19 cellular contexts compared by ENCODE assay signal in the genomic region with DNA sequence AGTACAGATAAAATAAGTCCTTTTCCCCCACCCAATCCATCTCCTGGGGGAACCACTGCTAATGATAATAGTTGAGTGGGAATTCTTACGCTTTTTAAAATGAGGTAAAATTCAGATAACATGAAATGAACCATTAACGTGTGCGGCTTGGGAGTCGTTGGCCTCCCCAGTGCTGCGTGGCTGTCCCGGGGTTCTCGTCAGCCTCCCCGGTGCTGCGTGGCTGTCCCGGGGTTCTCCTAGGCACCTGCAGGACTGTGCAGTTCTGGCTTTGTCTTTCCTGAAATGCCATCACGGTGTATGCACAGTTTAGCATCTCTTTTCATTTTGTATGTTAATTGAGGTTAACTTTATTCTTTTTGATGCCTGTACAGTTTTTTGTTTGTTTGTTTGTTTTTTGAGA. TPM values are rescaled to one million over a fixed set of nuclear protein-coding genes. Genes with fewer than 3 reads are reported as not detected.
A peak's percentile ranks its signal among the peaks of the same experiment; 100 is the strongest.
DNase-seq lines count a peak whose midpoint lies in the region; ATAC-seq, FAIRE-seq and TF ChIP-seq lines count a peak whose summit lies in the region.
"Had no signal": no experiment of that assay in that cellular context is flagged by ENCODE, and none has a peak within 500 bp of the region (broad histone marks: within the 10 kb centered on the region; RNA-seq: fewer than 3 reads in every experiment).

No MANE protein-coding gene starts in this region.

- H3K4me3 Mint-ChIP-seq in activated naive CD8-positive, alpha-beta T cell treated with anti-CD3 and anti-CD28 coated beads for 36 hours = no peak overlapping the region
- H3K4me3 Mint-ChIP-seq in activated naive CD8-positive, alpha-beta T cell treated with anti-CD3 and anti-CD28 coated beads, Interleukin-2, amount 50 U/mL, for 24 hours = no peak overlapping the region
- no peak overlapping the region for H3K4me3 Mint-ChIP-seq in activated CD8-positive, alpha-beta T cell treated with anti-CD3 and anti-CD28 coated beads, Interleukin-2, amount 10 ng/mL, durations not matched to agents 7 days and 5 days
- no peak overlapping the region for H3K4me3 Mint-ChIP-seq in WTC11
- H3K4me3 Mint-ChIP-seq: CD4-positive, alpha-beta T cell; H9 had no signal

- H3K27me3 ChIP-seq in GM12878 (replicated peaks in 1 of 2; ENCODE audit: control insufficient read depth in 2 of 2, insufficient read depth in 2 of 2, low read length in 1 of 2) (no peaks in the 10 kb centered on the region), gastroesophageal sphincter (no peaks in the 10 kb centered on the region)

- H3K4me1 Mint-ChIP-seq in activated naive CD8-positive, alpha-beta T cell treated with anti-CD3 and anti-CD28 coated beads for 36 hours = no peaks in the 10 kb centered on the region
- no peaks in the 10 kb centered on the region for H3K4me1 Mint-ChIP-seq in activated naive CD8-positive, alpha-beta T cell treated with anti-CD3 and anti-CD28 coated beads, Interleukin-2, amount 50 U/mL, for 24 hours
- no peaks in the 10 kb centered on the region for H3K4me1 Mint-ChIP-seq in activated CD8-positive, alpha-beta T cell treated with anti-CD3 and anti-CD28 coated beads, Interleukin-2, amount 10 ng/mL, durations not matched to agents 7 days and 5 days (ENCODE audit: low read depth)
- H3K4me1 Mint-ChIP-seq in WTC11 = no peaks in the 10 kb centered on the region

- WGBS in GM12878 (ENCODE audit: insufficient coverage, insufficient replicate concordance, low lambda C conversion rate, missing lambda C conversion rate) = 99% methylated on average over 11 of the region's 11 CpGs
- WGBS in gastroesophageal sphincter (ENCODE audit: low coverage in 1 of 2), 2 donors = 86 to 89% methylated on average over 10 to 11 of the region's 11 CpGs

- peaks cover 17% of the 10 kb centered on the region for H3K36me3 Mint-ChIP-seq in activated naive CD8-positive, alpha-beta T cell treated with anti-CD3 and anti-CD28 coated beads for 36 hours
- H3K36me3 Mint-ChIP-seq in activated naive CD8-positive, alpha-beta T cell treated with anti-CD3 and anti-CD28 coated beads, Interleukin-2, amount 50 U/mL, for 24 hours (ENCODE audit: low read depth) = peaks cover 42% of the 10 kb centered on the region
- peaks cover 35% of the 10 kb centered on the region for H3K36me3 Mint-ChIP-seq in activated CD8-positive, alpha-beta T cell treated with anti-CD3 and anti-CD28 coated beads, Interleukin-2, amount 10 ng/mL, durations not matched to agents 7 days and 5 days (ENCODE audit: low read depth)
- H3K36me3 Mint-ChIP-seq in WTC11 = peaks cover 70% of the 10 kb centered on the region

- RAD21 ChIA-PET in GM12878 (lab: Charles Lee; ENCODE audit: unreplicated experiment) = no interaction called here

- TF ChIP-seq EP300 in GM12878 (IDR thresholded peaks at IDR 0.05; ENCODE audit: borderline replicate concordance in 1 of 2, control insufficient read depth in 1 of 2, low read depth in 2 of 2, low read length in 2 of 2) (no peak), gastroesophageal sphincter (IDR thresholded peaks at IDR 0.05) (no peak)

- TF ChIP-seq POLR2A in GM12878 (IDR thresholded peaks at IDR 0.05; ENCODE audit: low read depth, low read length) = no peak
- no peak for TF ChIP-seq POLR2A in gastroesophageal sphincter (IDR thresholded peaks at IDR 0.05)

- H3K4me1 ChIP-seq in GM12878 (ENCODE audit: control insufficient read depth, insufficient read depth, low read length) = no peaks in the 10 kb centered on the region
- peaks cover 0 to 59% (median 7%) of the 10 kb centered on the region in 3 donors for H3K4me1 ChIP-seq in gastroesophageal sphincter
- H3K4me1 ChIP-seq: A549, Caco-2 had no signal

- in situ Hi-C loops in GM12878 (cut with MboI) = no loop called here

- no peak for ATAC-seq in activated naive CD8-positive, alpha-beta T cell treated with anti-CD3 and anti-CD28 coated beads, Interleukin-2, amount 50 U/mL, for 24 hours
- ATAC-seq in GM12878 (no peak), gastroesophageal sphincter (no peak), GM21515 (IDR thresholded peaks at IDR 0.05; ENCODE audit: unreplicated experiment) (no peak), WTC11 (no peak)
- no peak for ATAC-seq in activated CD8-positive, alpha-beta T cell treated with anti-CD3 and anti-CD28 coated beads, Interleukin-2, amount 10 ng/mL, durations not matched to agents 7 days and 5 days
- ATAC-seq: A549 had no signal

- H4K20me1 ChIP-seq in GM12878 (ENCODE audit: control insufficient read depth, insufficient read depth) = no peaks in the 10 kb centered on the region

- CTCF ChIA-PET in GM12878 (lab: Yijun Ruan, JAX) (no interaction called here), WTC11 (lab: Charles Lee) (interaction anchor here (0.9 to 1.0 kb wide), 2 partner anchors 9 to 59 kb away, joined by 4 read pairs; no protein-coding TSS in a partner anchor)
- CTCF ChIA-PET in activated CD8-positive, alpha-beta T cell treated with anti-CD3 and anti-CD28 coated beads, Interleukin-2, amount 10 ng/mL, durations not matched to agents 7 days and 5 days (lab: Charles Lee) = interaction anchor here (0.7 to 1.2 kb wide), 2 partner anchors 14 to 496 kb away, joined by 3 read pairs; partner anchors contain the start of gene SUN1

- H3K9me3 Mint-ChIP-seq in activated naive CD8-positive, alpha-beta T cell treated with anti-CD3 and anti-CD28 coated beads for 36 hours = no peaks in the 10 kb centered on the region
- H3K9me3 Mint-ChIP-seq in activated naive CD8-positive, alpha-beta T cell treated with anti-CD3 and anti-CD28 coated beads, Interleukin-2, amount 50 U/mL, for 24 hours = no peaks in the 10 kb centered on the region
- peaks cover 5% of the 10 kb centered on the region for H3K9me3 Mint-ChIP-seq in activated CD8-positive, alpha-beta T cell treated with anti-CD3 and anti-CD28 coated beads, Interleukin-2, amount 10 ng/mL, durations not matched to agents 7 days and 5 days (ENCODE audit: insufficient read depth)
- no peaks in the 10 kb centered on the region for H3K9me3 Mint-ChIP-seq in WTC11
- H3K9me3 Mint-ChIP-seq: CD4-positive, alpha-beta T cell had no signal

- no peaks in the 10 kb centered on the region for H3K79me2 ChIP-seq in GM12878 (ENCODE audit: control insufficient read depth, insufficient read depth, low read length)

- peak overlapping the region; percentile 16 for H3K27ac Mint-ChIP-seq in activated naive CD8-positive, alpha-beta T cell treated with anti-CD3 and anti-CD28 coated beads for 36 hours
- H3K27ac Mint-ChIP-seq in activated naive CD8-positive, alpha-beta T cell treated with anti-CD3 and anti-CD28 coated beads, Interleukin-2, amount 50 U/mL, for 24 hours = no peak overlapping the region
- H3K27ac Mint-ChIP-seq in activated CD8-positive, alpha-beta T cell treated with anti-CD3 and anti-CD28 coated beads, Interleukin-2, amount 10 ng/mL, durations not matched to agents 7 days and 5 days = no peak overlapping the region
- no peak overlapping the region for H3K27ac Mint-ChIP-seq in WTC11
- H3K27ac Mint-ChIP-seq: CD4-positive, alpha-beta T cell had no signal

- no peak overlapping the region for H3K9ac ChIP-seq in GM12878 (ENCODE audit: control insufficient read depth, insufficient read depth, low read length)

- no peak for TF ChIP-seq CTCF in GM12878 (IDR thresholded peaks at IDR 0.05 in 2 of 3, conservative IDR thresholded peaks at IDR 0.05 in 1 of 3; ENCODE audit: control insufficient read depth in 2 of 3, extremely low read depth in 1 of 3, insufficient read depth in 1 of 3, low read depth in 3 of 3, low read length in 3 of 3)
- TF ChIP-seq CTCF in gastroesophageal sphincter (IDR thresholded peaks at IDR 0.05) = no peak
- TF ChIP-seq CTCF in WTC11 (IDR thresholded peaks at IDR 0.05) = no peak

- no peak for FAIRE-seq in GM12878 (lab: Jason Lieb, UNC)
- FAIRE-seq: A549, D721Med, G401.6, GM12892, GM18507, H1 had no signal

- H3K36me3 ChIP-seq in GM12878 (ENCODE audit: control insufficient read depth in 2 of 2, insufficient read depth in 2 of 2, low read length in 1 of 2) = peaks cover 19 to 25% of the 10 kb centered on the region in 2 experiments
- H3K36me3 ChIP-seq in gastroesophageal sphincter = peaks cover 0 to 72% of the 10 kb centered on the region in 2 donors

- TF ChIP-seq RAD21 in GM12878 (IDR thresholded peaks at IDR 0.05; ENCODE audit: insufficient read depth, low read depth, low read length) = no peak

- no peak overlapping the region for H3K27ac ChIP-seq in GM12878 (ENCODE audit: control insufficient read depth, insufficient read depth)
- H3K27ac ChIP-seq in gastroesophageal sphincter = peak overlapping the region in 3 of 4 donors; percentile 47 to 90 (median 89)
- H3K27ac ChIP-seq: 22Rv1, A549, C4-2B had no signal

- BruUV-seq in GM12878 (replicated peaks; lab: Mats Ljungman, UMichigan) = TSS peak; percentile 6

- intact Hi-C loops in GM12878 (cut with micrococcal nuclease; ENCODE audit: unreplicated experiment) = no loop called here

- no peak overlapping the region for H3K4me2 ChIP-seq in GM12878 (ENCODE audit: control insufficient read depth, insufficient read depth)
- H3K4me2 ChIP-seq: A549 had no signal

- H2AFZ ChIP-seq in GM12878 (ENCODE audit: control insufficient read depth, low read depth, low read length) = no peak overlapping the region

- H3K4me3 ChIP-seq in GM12878 = no peak overlapping the region
- H3K4me3 ChIP-seq in gastroesophageal sphincter = no peak overlapping the region
- H3K4me3 ChIP-seq: A549 had no signal

- no peak for DNase-seq in activated naive CD8-positive, alpha-beta T cell treated with anti-CD3 and anti-CD28 coated beads for 36 hours
- no peak for DNase-seq in activated naive CD8-positive, alpha-beta T cell treated with anti-CD3 and anti-CD28 coated beads, Interleukin-2, amount 50 U/mL, for 24 hours
- DNase-seq in GM12878 (ENCODE audit: low read depth, low spot score) (no peak), WTC11 (ENCODE audit: low spot score) (no peak)
- no peak for DNase-seq in activated CD8-positive, alpha-beta T cell treated with anti-CD3 and anti-CD28 coated beads, Interleukin-2, amount 10 ng/mL, durations not matched to agents 7 days and 5 days
- DNase-seq: AML-193; Caco-2; CD4-positive, alpha-beta T cell; H9 had no signal

- POLR2A ChIA-PET in GM12878 (lab: Charles Lee) (no interaction called here), WTC11 (lab: Charles Lee) (no interaction called here)
- POLR2A ChIA-PET in activated CD8-positive, alpha-beta T cell treated with anti-CD3 and anti-CD28 coated beads, Interleukin-2, amount 10 ng/mL, durations not matched to agents 7 days and 5 days (lab: Charles Lee) = no interaction called here

- SMC1A ChIA-PET in GM12878 (lab: Charles Lee; ENCODE audit: uncharacterized antibody, unreplicated experiment) = no interaction called here

- H3K9me3 ChIP-seq in GM12878 (replicated peaks; ENCODE audit: control insufficient read depth, insufficient read depth, low read length) (no peaks in the 10 kb centered on the region; the same call in 2 of the 3 replicates), gastroesophageal sphincter (no peaks in the 10 kb centered on the region)
- H3K9me3 ChIP-seq: A549, Caco-2 had no signal

- no peaks in the 10 kb centered on the region for H3K27me3 Mint-ChIP-seq in activated naive CD8-positive, alpha-beta T cell treated with anti-CD3 and anti-CD28 coated beads for 36 hours
- no peaks in the 10 kb centered on the region for H3K27me3 Mint-ChIP-seq in activated naive CD8-positive, alpha-beta T cell treated with anti-CD3 and anti-CD28 coated beads, Interleukin-2, amount 50 U/mL, for 24 hours
- H3K27me3 Mint-ChIP-seq in activated CD8-positive, alpha-beta T cell treated with anti-CD3 and anti-CD28 coated beads, Interleukin-2, amount 10 ng/mL, durations not matched to agents 7 days and 5 days (ENCODE audit: low read depth) = no peaks in the 10 kb centered on the region
- H3K27me3 Mint-ChIP-seq in WTC11 (ENCODE audit: low read depth) = no peaks in the 10 kb centered on the region
- H3K27me3 Mint-ChIP-seq: CD4-positive, alpha-beta T cell had no signal

RNA-seq across cellular contexts. Expression of gene SUN1, which starts 13.5 kb away (rescaled TPM):
- 10 to 100 TPM; 50.1 to 53.4 TPM for total RNA-seq in activated naive CD8-positive, alpha-beta T cell treated with anti-CD3 and anti-CD28 coated beads for 36 hours
- total RNA-seq in GM12878 (2013; cell fraction: nucleolus; rRNA removed) = 717 and 806 TPM in 2 replicates
- total RNA-seq in GM12878 (2014; rRNA removed) (65.2 and 70.7 TPM in 2 replicates), GM12878 (2014; rRNA removed; fragmentation: Illumina TruSeq; extraction: Trizol) (33.0 and 33.5 TPM in 2 replicates), GM12878 (2021) (69.3 and 75.8 TPM in 2 replicates), gastroesophageal sphincter (100 to 1,000 TPM; 151 to 261 (median 231) TPM), WTC11 (2021) (149 to 158 TPM (median 156 TPM) in 3 replicates)
- polyA plus RNA-seq in GM12878 (2011; ENCODE audit: low read depth) = 38.0 TPM
- polyA plus RNA-seq in GM12878 (2011; rRNA removed) (71.4 and 107 TPM in 2 replicates), GM12878 (2014; fragmentation: Illumina TruSeq; extraction: Trizol) (35.2 and 43.4 TPM in 2 replicates), GM12878 (2014; fragmentation: Nextera tagmentation; extraction: Ambion mirVana) (10 to 100 TPM; 27.8 to 28.1 TPM), GM12878 (2014; rRNA removed) (89.9 and 106 TPM in 2 replicates), GM12878 (2016; fragmentation: Nextera tagmentation; extraction: Ambion mirVana) (10 to 100 TPM; 64.7 to 66.8 TPM)
- 116 and 211 TPM in 2 replicates for polyA plus RNA-seq in GM12878 (2011; cell fraction: cytosol; rRNA removed)
- 517 and 533 TPM in 2 replicates for polyA plus RNA-seq in GM12878 (2011; cell fraction: nucleus; rRNA removed)
- polyA plus RNA-seq in GM12878 (2012) = 77.9 and 87.3 TPM in 2 replicates
- polyA minus RNA-seq in GM12878 (2011; rRNA and poly(A)+ RNA removed) = 73.1 and 122 TPM in 2 replicates
- polyA minus RNA-seq in GM12878 (2011; cell fraction: cytosol; rRNA and poly(A)+ RNA removed) = 18.4 and 29.0 TPM in 2 replicates
- 180 and 264 TPM in 2 replicates for polyA minus RNA-seq in GM12878 (2011; cell fraction: nucleus; rRNA and poly(A)+ RNA removed)
- 10 to 100 TPM; 38.4 to 39.7 TPM for total RNA-seq in activated CD8-positive, alpha-beta T cell treated with anti-CD3 and anti-CD28 coated beads, Interleukin-2, amount 10 ng/mL, durations not matched to agents 7 days and 5 days

RNA-seq across cellular contexts. Expression of gene GET4, which starts 30.6 kb away (rescaled TPM):
- total RNA-seq in activated naive CD8-positive, alpha-beta T cell treated with anti-CD3 and anti-CD28 coated beads for 36 hours = 10 to 100 TPM; 35.2 to 39.6 TPM
- total RNA-seq in GM12878 (2013; cell fraction: nucleolus; rRNA removed) = 17.2 and 17.8 TPM in 2 replicates
- 42.9 and 53.6 TPM in 2 replicates for total RNA-seq in GM12878 (2014; rRNA removed)
- total RNA-seq in GM12878 (2014; rRNA removed; fragmentation: Illumina TruSeq; extraction: Trizol) = 12.0 and 16.1 TPM in 2 replicates
- total RNA-seq in GM12878 (2021) = 40.7 and 42.1 TPM in 2 replicates
- polyA plus RNA-seq in GM12878 (2011; ENCODE audit: low read depth) = 18.4 TPM
- polyA plus RNA-seq in GM12878 (2011; rRNA removed) = 17.6 and 25.9 TPM in 2 replicates
- 37.7 and 58.5 TPM in 2 replicates for polyA plus RNA-seq in GM12878 (2011; cell fraction: cytosol; rRNA removed)
- 78.1 and 98.0 TPM in 2 replicates for polyA plus RNA-seq in GM12878 (2011; cell fraction: nucleus; rRNA removed)
- polyA plus RNA-seq in GM12878 (2012) = 31.9 and 33.0 TPM in 2 replicates
- polyA plus RNA-seq in GM12878 (2014; fragmentation: Illumina TruSeq; extraction: Trizol) = 4.4 and 14.0 TPM in 2 replicates
- 1 to 10 TPM in 1 of 2 experiments, under 1 TPM in 1; 0.66 to 2.3 TPM for polyA plus RNA-seq in GM12878 (2014; fragmentation: Nextera tagmentation; extraction: Ambion mirVana)
- polyA plus RNA-seq in GM12878 (2014; rRNA removed) = 69.0 and 76.0 TPM in 2 replicates
- 10 to 100 TPM; 68.9 to 73.8 TPM for polyA plus RNA-seq in GM12878 (2016; fragmentation: Nextera tagmentation; extraction: Ambion mirVana)
- 4.9 and 14.2 TPM in 2 replicates for polyA minus RNA-seq in GM12878 (2011; rRNA and poly(A)+ RNA removed)
- polyA minus RNA-seq in GM12878 (2011; cell fraction: cytosol; rRNA and poly(A)+ RNA removed) = 4.7 and 9.1 TPM in 2 replicates
- 9.3 and 12.3 TPM in 2 replicates for polyA minus RNA-seq in GM12878 (2011; cell fraction: nucleus; rRNA and poly(A)+ RNA removed)
- total RNA-seq in gastroesophageal sphincter = 10 to 100 TPM; 18.4 to 34.8 (median 28.7) TPM
- 10 to 100 TPM; 32.2 to 38.3 TPM for total RNA-seq in activated CD8-positive, alpha-beta T cell treated with anti-CD3 and anti-CD28 coated beads, Interleukin-2, amount 10 ng/mL, durations not matched to agents 7 days and 5 days
- 73.0 to 82.0 TPM (median 73.4 TPM) in 3 replicates for total RNA-seq in WTC11 (2021)
